22 cellular contexts compared by ENCODE assay signal in the genomic region with DNA sequence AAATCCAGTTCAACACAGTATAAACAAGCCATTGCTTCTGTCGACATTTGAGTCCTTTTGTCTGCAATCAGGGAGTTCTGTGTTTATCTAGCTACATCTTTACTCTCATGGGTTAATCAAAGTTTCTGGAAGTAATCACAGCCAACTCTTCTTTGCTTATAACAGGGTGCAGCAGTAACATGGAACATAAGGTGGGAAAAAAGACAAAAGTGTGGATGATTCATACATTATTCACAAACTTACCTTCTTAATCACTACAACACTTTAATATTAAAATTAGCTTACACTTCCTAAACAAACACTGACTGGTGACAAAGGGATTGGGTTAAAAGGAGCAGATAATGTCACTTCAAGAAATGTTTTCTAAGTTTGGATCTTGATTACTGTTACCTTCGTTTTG. TPM values are rescaled to one million over a fixed set of nuclear protein-coding genes. Genes with fewer than 3 reads are reported as not detected.
DNase-seq lines count a peak whose midpoint lies in the region; ATAC-seq and TF ChIP-seq lines count a peak whose summit lies in the region.
"Had no signal": no experiment of that assay in that cellular context is flagged by ENCODE, and none has a peak within 500 bp of the region (broad histone marks: within the 10 kb centered on the region; RNA-seq: fewer than 3 reads in every experiment).

No MANE protein-coding gene starts in this region.

- no peaks in the 10 kb centered on the region for H3K9me3 ChIP-seq in ascending aorta
- H3K9me3 ChIP-seq in gastrocnemius medialis, result no peaks in the 10 kb centered on the region
- H3K9me3 ChIP-seq in lower lobe of right lung, result no peaks in the 10 kb centered on the region
- H3K9me3 ChIP-seq: adrenal gland, Peyer's patch had no signal

- peaks cover 13 to 15% of the 10 kb centered on the region in 2 donors for H3K36me3 ChIP-seq in ascending aorta
- H3K36me3 ChIP-seq in gastrocnemius medialis, result peaks cover 0 to 14% of the 10 kb centered on the region in 2 donors
- H3K36me3 ChIP-seq in lower lobe of right lung, result peaks cover 61% of the 10 kb centered on the region

- no peak for TF ChIP-seq POLR2A in gastrocnemius medialis (IDR thresholded peaks at IDR 0.05)

- in situ Hi-C loops in gastrocnemius medialis (cut with MboI; ENCODE audit: low sequenced_read_pairs in 4 of 4), result loop anchor here in 1 of 4 donors (25.0 kb wide), 1 partner anchor 659 kb away; no protein-coding TSS in a partner anchor

- no peaks in the 10 kb centered on the region for H3K27me3 ChIP-seq in ascending aorta
- no peaks in the 10 kb centered on the region for H3K27me3 ChIP-seq in foreskin keratinocyte
- H3K27me3 ChIP-seq in gastrocnemius medialis, result no peaks in the 10 kb centered on the region
- no peaks in the 10 kb centered on the region for H3K27me3 ChIP-seq in lower lobe of right lung (ENCODE audit: low read depth)
- H3K27me3 ChIP-seq: adrenal gland, hepatocyte, Peyer's patch had no signal

- DNase-seq in LHCN-M2 (ENCODE audit: low read depth) (peak; percentile 5), ascending aorta (ENCODE audit: low spot score in 2 of 2) (no peak), foreskin keratinocyte (peak; percentile 40 to 51), gastrocnemius medialis (no peak), superior temporal gyrus (ENCODE audit: extremely low spot score) (no peak), lower lobe of right lung (no peak), NOMO-1 treated with DMSO at 0.1 percent for 48 hours (lab: John Stamatoyannopoulos, UW; ENCODE audit: unreplicated experiment) (no peak), putamen (ENCODE audit: low spot score) (no peak)
- DNase-seq: DND-41; immature natural killer cell; Karpas-422; NCI-H1048; NCI-H187 treated with DMSO at 0.1 percent for 48 hours; NCI-H526; Peyer's patch; small intestine; stimulated activated CD4-positive, alpha-beta T cell treated with anti-CD3 and anti-CD28 coated beads, Interleukin-1b, Interleukin-23, amount 100 ng/mL, for 48 hours; T-helper 17 cell had no signal

- intact Hi-C loops in ascending aorta (cut with DNase I) (no loop called here), gastrocnemius medialis (cut with DNase I; ENCODE audit: low total_unique reads) (no loop called here), lower lobe of right lung (cut with DNase I) (no loop called here)

- peak overlapping the region; percentile 84 to 93 for H3K27ac ChIP-seq in ascending aorta
- H3K27ac ChIP-seq in foreskin keratinocyte, result no peak overlapping the region
- H3K27ac ChIP-seq in gastrocnemius medialis, result peak overlapping the region; percentile 78 to 82 (median 78)
- H3K27ac ChIP-seq in lower lobe of right lung, result no peak overlapping the region
- H3K27ac ChIP-seq: C4-2B, epithelial cell of prostate, hepatocyte, Peyer's patch had no signal

- ATAC-seq in foreskin keratinocyte (peak; percentile 70), gastrocnemius medialis (no peak), lower lobe of right lung (no peak)
- ATAC-seq: T-helper 17 cell had no signal

- no peak for TF ChIP-seq CTCF in ascending aorta (IDR thresholded peaks at IDR 0.05)
- no peak for TF ChIP-seq CTCF in foreskin keratinocyte (conservative IDR thresholded peaks at IDR 0.05)
- TF ChIP-seq CTCF in gastrocnemius medialis (IDR thresholded peaks at IDR 0.05 in 4 of 5, conservative IDR thresholded peaks at IDR 0.05 in 1 of 5), result no peak
- no peak for TF ChIP-seq CTCF in lower lobe of right lung (IDR thresholded peaks at IDR 0.05)

- H3K4me1 ChIP-seq in ascending aorta, result peaks cover 9 to 33% of the 10 kb centered on the region in 2 donors
- peaks cover 22% of the 10 kb centered on the region for H3K4me1 ChIP-seq in foreskin keratinocyte
- peaks cover 40 to 46% of the 10 kb centered on the region in 2 donors for H3K4me1 ChIP-seq in gastrocnemius medialis
- no peaks in the 10 kb centered on the region for H3K4me1 ChIP-seq in lower lobe of right lung
- H3K4me1 ChIP-seq: Peyer's patch had no signal

- H3K4me3 ChIP-seq in ascending aorta, result no peak overlapping the region
- no peak overlapping the region for H3K4me3 ChIP-seq in gastrocnemius medialis
- no peak overlapping the region for H3K4me3 ChIP-seq in lower lobe of right lung
- H3K4me3 ChIP-seq: adrenal gland, hepatocyte, Peyer's patch had no signal

RNA-seq across cellular contexts. Expression of a gene that starts 44.7 kb away (rescaled TPM):
- total RNA-seq in LHCN-M2 (2014; rRNA removed) (98.4 and 126 TPM in 2 replicates), ascending aorta (137 TPM), foreskin keratinocyte (35.1 and 42.8 TPM in 2 replicates), gastrocnemius medialis (10 to 100 TPM; 37.9 to 88.2 (median 72.0) TPM), lower lobe of right lung (67.4 TPM)
- 34.3 TPM for polyA plus RNA-seq in LHCN-M2 (2012)
- 7.8 and 8.2 TPM in 2 replicates for polyA plus RNA-seq in foreskin keratinocyte

Comparison
In these comparisons a context has a peak if more than half of its experiments do, and no peak if none do; other contexts are left out.
1. DNase-seq: peak in LHCN-M2 (single experiment) and foreskin keratinocyte (2 of 2); none in ascending aorta (0 of 2), gastrocnemius medialis (0 of 2), superior temporal gyrus (single experiment), lower lobe of right lung (single experiment), NOMO-1 treated with DMSO at 0.1 percent for 48 hours (single experiment) and putamen (single experiment).
2. H3K27ac ChIP-seq: peak in ascending aorta (2 of 2) and gastrocnemius medialis (4 of 4); none in foreskin keratinocyte (single experiment) and lower lobe of right lung (single experiment).